In genomic region chr4:27020203-27020602, GRCh38 we compare ENCODE assay signal across 26 cellular contexts.
DNase-seq lines count a peak whose midpoint lies in the region; ATAC-seq, FAIRE-seq and TF ChIP-seq lines count a peak whose summit lies in the region.
"Had no signal": no experiment of that assay in that cellular context is flagged by ENCODE, and none has a peak within 500 bp of the region (broad histone marks: within the 10 kb centered on the region; RNA-seq: fewer than 3 reads in every experiment).

No MANE protein-coding gene starts in this region.

- H3K9me3 ChIP-seq in mesenchymal stem cell (ENCODE audit: control insufficient read depth, low read length) = no peaks in the 10 kb centered on the region
- H3K9me3 ChIP-seq: BLaER1, SJSA1 had no signal

- no peak overlapping the region for H3K4me2 ChIP-seq in mesenchymal stem cell (ENCODE audit: low read length, poor library complexity, severe bottlenecking)
- H3K4me2 ChIP-seq: BLaER1, PC-9 had no signal

- H3K23ac ChIP-seq in mesenchymal stem cell (ENCODE audit: low read length in 2 of 2) = no peak overlapping the region

- H3K27ac ChIP-seq in mesenchymal stem cell (ENCODE audit: low read length, poor library complexity, severe bottlenecking) = no peak overlapping the region
- H3K27ac ChIP-seq: BLaER1, PC-9, SJSA1 had no signal

- H3K9ac ChIP-seq in mesenchymal stem cell (ENCODE audit: low read length) = no peak overlapping the region
- H3K9ac ChIP-seq: BLaER1 had no signal

- H3K4ac ChIP-seq in mesenchymal stem cell (ENCODE audit: low read depth in 1 of 2, low read length in 2 of 2) = no peak overlapping the region

- no peak overlapping the region for H3K18ac ChIP-seq in mesenchymal stem cell (ENCODE audit: low read depth in 1 of 2, low read length in 2 of 2)

- H2BK12ac ChIP-seq in mesenchymal stem cell (ENCODE audit: low read length in 2 of 2) = no peak overlapping the region

- no peak overlapping the region for H4K91ac ChIP-seq in mesenchymal stem cell (ENCODE audit: low read length)

- H3K4me3 ChIP-seq in mesenchymal stem cell (ENCODE audit: insufficient read depth in 1 of 2, low read depth in 1 of 2, low read length in 2 of 2) = no peak overlapping the region
- H3K4me3 ChIP-seq: BLaER1, PC-9, SJSA1 had no signal

- no peak overlapping the region for H3K14ac ChIP-seq in mesenchymal stem cell (ENCODE audit: low read length in 2 of 2)

- H2BK120ac ChIP-seq in mesenchymal stem cell (ENCODE audit: low read depth, low read length) = no peak overlapping the region

- ATAC-seq in GM18861 (IDR thresholded peaks at IDR 0.05; ENCODE audit: unreplicated experiment) = peak; percentile 72
- ATAC-seq in GM19395 (IDR thresholded peaks at IDR 0.05; ENCODE audit: unreplicated experiment) = peak; percentile 51
- peak; percentile 53 for ATAC-seq in HG03175 (IDR thresholded peaks at IDR 0.05; ENCODE audit: unreplicated experiment)

- H3K4me1 ChIP-seq in mesenchymal stem cell (ENCODE audit: control insufficient read depth, insufficient read depth, low read depth, low read length) = peaks cover 1% of the 10 kb centered on the region
- H3K4me1 ChIP-seq: SJSA1 had no signal

- no peak overlapping the region for H2BK5ac ChIP-seq in mesenchymal stem cell (ENCODE audit: low read depth, low read length, poor library complexity, severe bottlenecking)

- WGBS in mesenchymal stem cell = 100% methylated on average over 3 of the region's 4 CpGs

- TF ChIP-seq POLR2A in H54 (IDR thresholded peaks at IDR 0.05; ENCODE audit: low read depth, low read length) = no peak

- no peaks in the 10 kb centered on the region for H3K27me3 ChIP-seq in mesenchymal stem cell (ENCODE audit: control insufficient read depth in 1 of 2, insufficient read depth in 1 of 2, low read length in 2 of 2)
- H3K27me3 ChIP-seq: BLaER1, SJSA1 had no signal

- H2BK15ac ChIP-seq in mesenchymal stem cell (ENCODE audit: low read depth, poor library complexity, severe bottlenecking) = no peak overlapping the region

- peaks cover 12 to 49% of the 10 kb centered on the region in 2 experiments for H3K36me3 ChIP-seq in mesenchymal stem cell (ENCODE audit: control insufficient read depth in 1 of 2, insufficient read depth in 2 of 2, low read depth in 1 of 2, low read length in 2 of 2)
- H3K36me3 ChIP-seq: SJSA1 had no signal

- FAIRE-seq in H54 (lab: Jason Lieb, UNC) = no peak
- FAIRE-seq: A204.1, G401.6 had no signal

- no peak overlapping the region for H2AFZ ChIP-seq in mesenchymal stem cell (ENCODE audit: low read depth, low read length)
- H2AFZ ChIP-seq: PC-9 had no signal

- H3K79me1 ChIP-seq in mesenchymal stem cell (replicated peaks; ENCODE audit: low read length, poor library complexity, severe bottlenecking) = no peaks in the 10 kb centered on the region

- peak; percentile 17 for DNase-seq in kidney tubule cell (ENCODE audit: low spot score)
- DNase-seq in RKO (ENCODE audit: low spot score) = no peak
- no peak for DNase-seq in H54 (ENCODE audit: insufficient read length, low spot score)
- no peak for DNase-seq in mesenchymal stem cell
- DNase-seq: CD4-positive, alpha-beta T cell; DMS53; GOT3; HCEC 1CT; KBM-7; MV-4-11; NCI-H1105; NCI-H1436 treated with DMSO at 0.1 percent for 48 hours; NCI-H187 treated with DMSO at 0.1 percent for 48 hours; NCI-H2171 treated with DMSO at 0.1 percent for 48 hours; NCI-H524; NCI-H748 treated with DMSO at 0.1 percent for 48 hours; PC-9; Right ventricle myocardium superior; RPMI8226 had no signal

- H2AK5ac ChIP-seq in mesenchymal stem cell (ENCODE audit: low read length, severe bottlenecking) = no peak overlapping the region

- no peak overlapping the region for H4K8ac ChIP-seq in mesenchymal stem cell (ENCODE audit: low read length)
